In the genomic region with DNA sequence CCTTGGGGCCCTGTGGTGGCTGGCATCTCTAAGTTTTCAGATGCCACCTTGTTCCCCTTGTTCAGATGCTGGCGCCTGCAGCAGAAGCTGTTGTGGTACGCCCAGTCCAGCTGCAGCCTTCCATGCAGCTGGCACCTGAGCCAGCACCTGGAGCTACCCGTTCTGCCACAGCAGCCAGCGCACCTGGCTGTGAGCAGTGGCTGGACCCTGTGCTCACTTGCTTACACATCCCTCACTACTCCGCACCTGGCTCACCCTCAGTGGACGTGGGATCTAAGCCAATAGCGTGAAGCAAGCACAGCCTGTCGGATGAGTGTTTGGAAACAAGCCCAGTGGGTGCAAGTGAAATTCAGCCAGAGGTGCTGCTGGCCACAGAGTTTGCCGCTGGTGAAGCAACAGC, we compare ENCODE assay signal across 2 cellular contexts.
TF ChIP-seq lines count a peak whose summit lies in the region.

No MANE protein-coding gene starts in this region.

TF ChIP-seq in IMR-90, 13 proteins besides CTCF, POLR2A, EP300 and RAD21:
- TF ChIP-seq, protein P1, sequence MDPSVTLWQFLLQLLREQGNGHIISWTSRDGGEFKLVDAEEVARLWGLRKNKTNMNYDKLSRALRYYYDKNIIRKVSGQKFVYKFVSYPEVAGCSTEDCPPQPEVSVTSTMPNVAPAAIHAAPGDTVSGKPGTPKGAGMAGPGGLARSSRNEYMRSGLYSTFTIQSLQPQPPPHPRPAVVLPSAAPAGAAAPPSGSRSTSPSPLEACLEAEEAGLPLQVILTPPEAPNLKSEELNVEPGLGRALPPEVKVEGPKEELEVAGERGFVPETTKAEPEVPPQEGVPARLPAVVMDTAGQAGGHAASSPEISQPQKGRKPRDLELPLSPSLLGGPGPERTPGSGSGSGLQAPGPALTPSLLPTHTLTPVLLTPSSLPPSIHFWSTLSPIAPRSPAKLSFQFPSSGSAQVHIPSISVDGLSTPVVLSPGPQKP (IDR thresholded peaks at IDR 0.05; ENCODE audit: borderline replicate concordance, low read depth, low read length) = no peak
- TF ChIP-seq MAFK (IDR thresholded peaks at IDR 0.05; ENCODE audit: low read depth, low read length) (no peak), RCOR1 (IDR thresholded peaks at IDR 0.05; ENCODE audit: insufficient replicate concordance, low read length) (no peak), CHD1 (IDR thresholded peaks at IDR 0.05; ENCODE audit: low read depth, low read length) (no peak), CEBPB (IDR thresholded peaks at IDR 0.05; ENCODE audit: low read depth, low read length) (no peak), MAZ (IDR thresholded peaks at IDR 0.05; ENCODE audit: borderline replicate concordance, low read depth, low read length) (no peak), FOS (IDR thresholded peaks at IDR 0.05; ENCODE audit: low read depth, low read length) (no peak), BHLHE40 (IDR thresholded peaks at IDR 0.05; ENCODE audit: low read depth, low read length) (no peak), NFE2L2 (IDR thresholded peaks at IDR 0.05; ENCODE audit: low read depth, low read length) (no peak)
- TF ChIP-seq, protein P2, sequence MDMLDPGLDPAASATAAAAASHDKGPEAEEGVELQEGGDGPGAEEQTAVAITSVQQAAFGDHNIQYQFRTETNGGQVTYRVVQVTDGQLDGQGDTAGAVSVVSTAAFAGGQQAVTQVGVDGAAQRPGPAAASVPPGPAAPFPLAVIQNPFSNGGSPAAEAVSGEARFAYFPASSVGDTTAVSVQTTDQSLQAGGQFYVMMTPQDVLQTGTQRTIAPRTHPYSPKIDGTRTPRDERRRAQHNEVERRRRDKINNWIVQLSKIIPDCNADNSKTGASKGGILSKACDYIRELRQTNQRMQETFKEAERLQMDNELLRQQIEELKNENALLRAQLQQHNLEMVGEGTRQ (IDR thresholded peaks at IDR 0.05; ENCODE audit: low read depth, low read length) = no peak

TF ChIP-seq in H1, 55 proteins besides CTCF, POLR2A, EP300 and RAD21:
- TF ChIP-seq BCL11A (IDR thresholded peaks at IDR 0.05; ENCODE audit: low read depth in 2 of 2, low read length in 2 of 2) (no peak), POU5F1 (IDR thresholded peaks at IDR 0.05; ENCODE audit: low read depth, low read length) (no peak), RNF2 (IDR thresholded peaks at IDR 0.05; ENCODE audit: borderline replicate concordance, low read depth, low read length, missing control alignments, poor library complexity, severe bottlenecking) (no peak), SIX5 (IDR thresholded peaks at IDR 0.05; ENCODE audit: low read depth, low read length) (no peak), ZNF274 (IDR thresholded peaks at IDR 0.05; ENCODE audit: borderline replicate concordance, extremely low read depth, low read length) (no peak), BACH1 (IDR thresholded peaks at IDR 0.05; ENCODE audit: low read length) (no peak), GABPA (IDR thresholded peaks at IDR 0.05; ENCODE audit: borderline replicate concordance, insufficient read depth, low read length) (no peak), EGR1 (IDR thresholded peaks at IDR 0.05; ENCODE audit: borderline replicate concordance, low read depth, low read length) (no peak), ASH2L (IDR thresholded peaks at IDR 0.05; ENCODE audit: low read length) (no peak), SIN3A (conservative IDR thresholded peaks at IDR 0.05 in 1 of 2, IDR thresholded peaks at IDR 0.05 in 1 of 2; ENCODE audit: low read depth in 1 of 2, low read length in 2 of 2) (no peak), TAF1 (IDR thresholded peaks at IDR 0.05; ENCODE audit: low read depth, low read length) (no peak), SIRT6 (IDR thresholded peaks at IDR 0.05; ENCODE audit: low read length) (no peak)
TF ChIP-seq in H1: peak in this region for 0.
